Comparison of ENCODE assay signal across 15 cellular contexts in genomic region chr5:163377982-163378381, GRCh38.
"Had no signal": no experiment of that assay in that cellular context is flagged by ENCODE, and none has a peak within 500 bp of the region (broad histone marks: within the 10 kb centered on the region; RNA-seq: fewer than 3 reads in every experiment).

No MANE protein-coding gene starts in this region.

- DNase-seq: effector memory CD8-positive, alpha-beta T cell; esophagus squamous epithelium; foreskin fibroblast; kidney glomerular epithelial cell; mucosa of descending colon; naive thymus-derived CD8-positive, alpha-beta T cell; nucleus accumbens; ovary; right cardiac atrium; small intestine; stimulated activated CD4-positive, alpha-beta T cell treated with anti-CD3 and anti-CD28 coated beads, Interleukin-12 subunit alpha, Interleukin-12 subunit beta, amount 100 ng/mL, for 4 hours; stimulated activated naive CD4-positive, alpha-beta T cell; stomach; substantia nigra; trophoblast cell had no signal

- H3K4me3 ChIP-seq: esophagus squamous epithelium, mucosa of descending colon, ovary, stomach had no signal

- H3K27me3 ChIP-seq: esophagus squamous epithelium, ovary, stomach had no signal

- ATAC-seq: effector memory CD8-positive, alpha-beta T cell; mucosa of descending colon; naive thymus-derived CD8-positive, alpha-beta T cell; right cardiac atrium had no signal

- H3K27ac ChIP-seq: esophagus squamous epithelium, ovary, stomach had no signal

- H3K4me1 Mint-ChIP-seq: naive thymus-derived CD8-positive, alpha-beta T cell had no signal

- H3K4me3 Mint-ChIP-seq: effector memory CD8-positive, alpha-beta T cell; naive thymus-derived CD8-positive, alpha-beta T cell had no signal

- H3K36me3 ChIP-seq: esophagus squamous epithelium, ovary, stomach had no signal

- H3K9me3 ChIP-seq: esophagus squamous epithelium, mucosa of descending colon, ovary, stomach had no signal

- H3K9me3 Mint-ChIP-seq: effector memory CD8-positive, alpha-beta T cell had no signal
